In genomic region chr12:45726594-45727300, GRCh38 we compare ENCODE assay signal across 7 cellular contexts. TPM values are rescaled to one million over a fixed set of nuclear protein-coding genes. Genes with fewer than 3 reads are reported as not detected.
DNase-seq lines count a peak whose midpoint lies in the region; ATAC-seq and TF ChIP-seq lines count a peak whose summit lies in the region.

No MANE protein-coding gene starts in this region.

- H3K36me3 ChIP-seq in gastroesophageal sphincter (no peaks in the 10 kb centered on the region), neuronal stem cell (replicated peaks in 1 of 2; ENCODE audit: control insufficient read depth in 2 of 2, insufficient read depth in 2 of 2, low read length in 2 of 2) (peaks cover 0 to 9% of the 10 kb centered on the region in 2 donors), uterus (no peaks in the 10 kb centered on the region)

- ATAC-seq in gastroesophageal sphincter, result no peak

- DNase-seq in NCI-H2196 (lab: John Stamatoyannopoulos, UW; ENCODE audit: unreplicated experiment) (peak; percentile 30), activated gamma-delta T cell (lab: John Stamatoyannopoulos, UW) (peak; percentile 41), neuronal stem cell (ENCODE audit: low spot score) (no peak), uterus (peak; percentile 58 to 63), NCI-H1694 treated with DMSO at 0.1 percent for 48 hours (lab: John Stamatoyannopoulos, UW) (no peak)

- peak overlapping the region; percentile 93 for H2AFZ ChIP-seq in neuronal stem cell (ENCODE audit: low read length)

- no peaks in the 10 kb centered on the region for H3K79me1 ChIP-seq in neuronal stem cell (ENCODE audit: low read depth, low read length)

- H3K23ac ChIP-seq in neuronal stem cell (ENCODE audit: low read depth, low read length, poor library complexity), result peak overlapping the region; percentile 29

- H2BK12ac ChIP-seq in neuronal stem cell (ENCODE audit: low read length), result no peak overlapping the region

- H3K27me3 ChIP-seq in gastroesophageal sphincter (no peaks in the 10 kb centered on the region), neuronal stem cell (ENCODE audit: control insufficient read depth in 3 of 3, insufficient read depth in 3 of 3, low read depth in 1 of 3, low read length in 3 of 3) (no peaks in the 10 kb centered on the region), uterus (no peaks in the 10 kb centered on the region)

- no peak overlapping the region for H4K91ac ChIP-seq in neuronal stem cell (ENCODE audit: low read depth, low read length, poor library complexity)

- 0% methylated on average over 6 to 13 of the region's 42 CpGs for WGBS in gastroesophageal sphincter (ENCODE audit: low coverage in 1 of 2), 2 donors
- no CpG with 5 or more reads among the region's 42 CpGs for WGBS in neuronal stem cell (ENCODE audit: extremely low coverage in 2 of 2, insufficient read length in 2 of 2, insufficient replicate concordance in 1 of 2), 2 donors

- H3K4me2 ChIP-seq in neuronal stem cell (ENCODE audit: insufficient read depth, low read length, poor library complexity, severe bottlenecking), result peak overlapping the region; percentile 58

- peak overlapping the region; percentile 88 for H2BK5ac ChIP-seq in neuronal stem cell (ENCODE audit: low read length)

- TF ChIP-seq POLR2A in gastroesophageal sphincter (IDR thresholded peaks at IDR 0.05) (no peak), uterus (IDR thresholded peaks at IDR 0.05) (no peak)

- peak overlapping the region; percentile 57 for H3K14ac ChIP-seq in neuronal stem cell (ENCODE audit: low read length)

- H3K4ac ChIP-seq in neuronal stem cell (ENCODE audit: low read length), result no peak overlapping the region

- H2AK5ac ChIP-seq in neuronal stem cell (ENCODE audit: low read depth, low read length), result peak overlapping the region; percentile 78

- H3K27ac ChIP-seq in gastroesophageal sphincter (peak overlapping the region; percentile 98 to 100 (median 100)), neuronal stem cell (replicated peaks; ENCODE audit: low read length) (peak overlapping the region; percentile 87), uterus (peak overlapping the region; percentile 99 to 100)

- no peak overlapping the region for H2BK15ac ChIP-seq in neuronal stem cell (ENCODE audit: low read length)

- H3K4me3 ChIP-seq in GM12875 (ENCODE audit: low read depth, low read length) (peak overlapping the region; percentile 96), gastroesophageal sphincter (peak overlapping the region; percentile 89 to 93), neuronal stem cell (ENCODE audit: low read length in 2 of 2) (peak overlapping the region; percentile 93 to 99), uterus (peak overlapping the region; percentile 83 to 93)

- H3K9ac ChIP-seq in neuronal stem cell (ENCODE audit: low read depth, low read length, poor library complexity), result peak overlapping the region; percentile 93

- TF ChIP-seq CTCF in GM12875 (IDR thresholded peaks at IDR 0.05; ENCODE audit: borderline replicate concordance, insufficient read depth, low read depth, low read length), result no peak
- no peak for TF ChIP-seq CTCF in gastroesophageal sphincter (IDR thresholded peaks at IDR 0.05)
- TF ChIP-seq CTCF in uterus (IDR thresholded peaks at IDR 0.05), result no peak

- H3K18ac ChIP-seq in neuronal stem cell (ENCODE audit: low read length), result peak overlapping the region; percentile 96

- no peak for TF ChIP-seq EP300 in gastroesophageal sphincter (IDR thresholded peaks at IDR 0.05)

- no peaks in the 10 kb centered on the region for H3K9me3 ChIP-seq in gastroesophageal sphincter
- no peaks in the 10 kb centered on the region for H3K9me3 ChIP-seq in neuronal stem cell (replicated peaks in 1 of 2; ENCODE audit: control insufficient read depth in 2 of 2, insufficient read depth in 1 of 2, low read depth in 1 of 2, low read length in 2 of 2)
- no peaks in the 10 kb centered on the region for H3K9me3 ChIP-seq in uterus

- intact Hi-C loops in uterus (cut with DNase I; ENCODE audit: low total_unique reads), result no loop called here

- peak overlapping the region; percentile 56 for H2BK120ac ChIP-seq in neuronal stem cell (ENCODE audit: low read depth, low read length)

- no peak overlapping the region for H4K8ac ChIP-seq in neuronal stem cell (ENCODE audit: low read depth, low read length)

- H3K4me1 ChIP-seq in gastroesophageal sphincter (peaks cover 0 to 43% (median 16%) of the 10 kb centered on the region in 3 donors), neuronal stem cell (ENCODE audit: control insufficient read depth in 2 of 2, insufficient read depth in 1 of 2, low read depth in 1 of 2, low read length in 2 of 2) (no peaks in the 10 kb centered on the region), uterus (peaks cover 6 to 15% of the 10 kb centered on the region in 2 donors)

RNA-seq across cellular contexts. Expression of gene ARID2, which starts 2.8 kb away (rescaled TPM):
- total RNA-seq in gastroesophageal sphincter (10 to 100 TPM; 28.9 to 49.0 (median 32.1) TPM), uterus (100 to 1,000 TPM in 1 of 4 donors, 10 to 100 TPM in 3; 24.3 to 112 (median 56.8) TPM)
- polyA plus RNA-seq in neuronal stem cell (2013, experiment 1 of 2), result 23.2 TPM
- 23.9 TPM for polyA plus RNA-seq in neuronal stem cell (2013, experiment 2 of 2)

Comparison
In these comparisons a context has a peak if more than half of its experiments do, and no peak if none do; other contexts are left out.
1. DNase-seq: peak in NCI-H2196 (single experiment), activated gamma-delta T cell (single experiment) and uterus (2 of 2); none in neuronal stem cell (single experiment) and NCI-H1694 treated with DMSO at 0.1 percent for 48 hours (single experiment).
2. Peak in every context shown above with its lines, with median percentiles within 50 percentile points of each other: H3K4me3 ChIP-seq and H3K27ac ChIP-seq.